Comparison of ENCODE assay signal across 22 cellular contexts in the genomic region with DNA sequence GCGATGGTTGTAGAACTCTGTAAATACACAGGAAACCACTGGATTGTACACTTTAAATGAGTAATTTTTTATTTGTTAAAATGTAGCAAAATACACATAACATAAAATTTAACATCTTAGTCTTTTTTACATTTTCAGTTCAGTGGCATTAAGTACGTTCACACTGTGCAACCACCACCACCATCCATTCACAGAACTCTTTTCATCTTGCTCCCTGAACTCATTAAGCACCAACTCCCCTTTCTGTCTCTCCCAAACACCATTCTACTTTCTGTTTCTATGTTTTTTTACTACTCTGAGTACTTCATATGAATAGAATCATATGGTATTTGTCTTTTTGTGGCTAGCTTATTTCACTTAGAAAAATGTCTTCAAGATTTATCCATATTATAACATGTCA.
"Had no signal": no experiment of that assay in that cellular context is flagged by ENCODE, and none has a peak within 500 bp of the region (broad histone marks: within the 10 kb centered on the region; RNA-seq: fewer than 3 reads in every experiment).

No MANE protein-coding gene starts in this region.

- H3K27ac Mint-ChIP-seq: activated T-cell treated with anti-CD3 and anti-CD28 coated beads, Interleukin-2, amount 50 U/mL, for 24 hours; neural progenitor cell had no signal

- H3K4me3 Mint-ChIP-seq: activated T-cell treated with anti-CD3 and anti-CD28 coated beads, Interleukin-2, amount 50 U/mL, for 24 hours; neural progenitor cell had no signal

- ATAC-seq: body of pancreas, left ventricle myocardium superior, sciatic nerve had no signal

- H3K36me3 Mint-ChIP-seq: neural progenitor cell had no signal

- H3K27ac ChIP-seq: body of pancreas, neural progenitor cell, thoracic aorta, upper lobe of left lung, WERI-Rb-1 had no signal

- H2AFZ ChIP-seq: neural progenitor cell had no signal

- H3K9ac ChIP-seq: neural progenitor cell had no signal

- H3K27me3 ChIP-seq: body of pancreas, neural progenitor cell, upper lobe of left lung had no signal

- H3K36me3 ChIP-seq: neural progenitor cell, thoracic aorta, upper lobe of left lung, WERI-Rb-1 had no signal

- H3K9me3 Mint-ChIP-seq: activated T-cell treated with anti-CD3 and anti-CD28 coated beads, Interleukin-2, amount 50 U/mL, for 24 hours; neural progenitor cell had no signal

- H3K9me3 ChIP-seq: body of pancreas, thoracic aorta, upper lobe of left lung had no signal

- H3K4me2 ChIP-seq: neural progenitor cell, smooth muscle cell had no signal

- H3K27me3 Mint-ChIP-seq: activated T-cell treated with anti-CD3 and anti-CD28 coated beads, Interleukin-2, amount 50 U/mL, for 24 hours had no signal

- DNase-seq: activated CD4-positive, alpha-beta T cell treated with anti-CD3 and anti-CD28 coated beads, Interleukin-2, amount 50 U/mL, for 4 hours; activated CD4-positive, CD25-positive, alpha-beta regulatory T cell treated with anti-CD3 and anti-CD28 coated beads, Interleukin-2, amount 50 U/mL, for 72 hours; activated CD8-positive, alpha-beta memory T cell treated with anti-CD3 and anti-CD28 coated beads for 24 hours; activated CD8-positive, alpha-beta memory T cell treated with anti-CD3 and anti-CD28 coated beads, Interleukin-2, amount 50 U/mL, for 4 hours; activated naive CD4-positive, alpha-beta T cell treated with Interleukin-2 at 50 U/mL for 16 hours; activated T-cell treated with anti-CD3 and anti-CD28 coated beads, Interleukin-2, amount 50 U/mL, for 24 hours; anterior cingulate cortex; body of pancreas; dermis blood vessel endothelial cell; effector memory CD4-positive, alpha-beta T cell; head of caudate nucleus; hypothalamus; left ventricle myocardium superior; stimulated activated CD4-positive, alpha-beta T cell treated with anti-CD3 and anti-CD28 coated beads, Interleukin-15, amount 100 ng/mL, for 24 hours; stimulated activated naive CD4-positive, alpha-beta T cell; T-helper 1 cell; upper lobe of left lung; WERI-Rb-1 had no signal

- H3K4me3 ChIP-seq: body of pancreas, neural progenitor cell, smooth muscle cell, thoracic aorta, upper lobe of left lung had no signal
